In the genomic region with DNA sequence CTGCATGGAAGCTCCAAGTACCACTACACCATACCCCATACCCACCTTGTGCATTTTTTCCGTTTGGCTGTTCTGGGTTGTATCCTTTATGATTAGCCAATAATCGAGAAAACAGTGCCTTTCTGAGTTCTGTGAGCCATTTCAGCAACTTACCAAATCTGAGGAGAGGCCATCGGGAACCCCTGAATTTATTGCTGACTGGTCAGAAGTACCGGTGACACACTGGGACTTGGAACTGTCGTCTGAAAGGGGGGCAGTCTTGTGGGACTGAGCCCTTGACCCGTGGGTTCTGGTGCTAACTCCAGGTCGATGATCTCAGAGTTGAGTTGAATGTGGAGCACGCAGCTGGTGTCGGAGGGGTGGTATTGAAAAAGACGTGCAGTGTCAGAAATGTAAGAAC, we compare ENCODE assay signal across 2 cellular contexts.
TF ChIP-seq lines count a peak whose summit lies in the region.

No MANE protein-coding gene starts in this region.

TF ChIP-seq in A549, 52 proteins besides CTCF, POLR2A, EP300 and RAD21:
- TF ChIP-seq MAFK (IDR thresholded peaks at IDR 0.05; ENCODE audit: partially characterized antibody) (peak; percentile 78), MAZ (IDR thresholded peaks at IDR 0.05; ENCODE audit: borderline replicate concordance, low read depth, low read length) (no peak), HDAC2 (IDR thresholded peaks at IDR 0.05) (no peak), ESRRA (IDR thresholded peaks at IDR 0.05; ENCODE audit: borderline replicate concordance, low read length) (no peak), RNF2 (IDR thresholded peaks at IDR 0.05; ENCODE audit: borderline replicate concordance, low read depth) (no peak)
TF ChIP-seq in A549: peak in this region for 1.

TF ChIP-seq in IMR-90, 13 proteins besides CTCF, POLR2A, EP300 and RAD21:
- no peak for TF ChIP-seq MAZ (IDR thresholded peaks at IDR 0.05; ENCODE audit: borderline replicate concordance, low read depth, low read length)
- TF ChIP-seq NFE2L2 (IDR thresholded peaks at IDR 0.05; ENCODE audit: low read depth, low read length), result no peak
- TF ChIP-seq CEBPB (IDR thresholded peaks at IDR 0.05; ENCODE audit: low read depth, low read length), result no peak
- peak; percentile 71 for TF ChIP-seq MAFK (IDR thresholded peaks at IDR 0.05; ENCODE audit: low read depth, low read length)
- no peak for TF ChIP-seq RCOR1 (IDR thresholded peaks at IDR 0.05; ENCODE audit: insufficient replicate concordance, low read length)
- no peak for TF ChIP-seq MXI1 (IDR thresholded peaks at IDR 0.05; ENCODE audit: borderline replicate concordance, low read depth, low read length)
